Comparison of ENCODE assay signal across 32 cellular contexts in genomic region chr6:141301779-141302178, GRCh38.
"Had no signal": no experiment of that assay in that cellular context is flagged by ENCODE, and none has a peak within 500 bp of the region (broad histone marks: within the 10 kb centered on the region; RNA-seq: fewer than 3 reads in every experiment).

No MANE protein-coding gene starts in this region.

- ATAC-seq: activated CD4-positive, CD25-positive, alpha-beta regulatory T cell treated with anti-CD3 and anti-CD28 coated beads, Interleukin-2, amount 50 U/mL, for 24 hours; foreskin keratinocyte; heart right ventricle; left lung; lower lobe of right lung; natural killer cell; stimulated activated memory B cell treated with anti-CD40 and anti-IgM and Interleukin-4, amounts not matched to agents 10 μg/mL and 1 μg/mL and 100 μg/mL, for 72 hours; stimulated activated naive CD8-positive, alpha-beta T cell treated with anti-CD3 and anti-CD28 coated beads, Interleukin-15, amount 100 ng/mL, for 72 hours; T-helper 17 cell; upper lobe of right lung had no signal

- FAIRE-seq: colon had no signal

- DNase-seq: activated CD4-positive, alpha-beta memory T cell treated with anti-CD3 and anti-CD28 coated beads for 36 hours; activated CD4-positive, alpha-beta T cell treated with anti-CD3 and anti-CD28 coated beads, Interleukin-2, amount 10 ng/mL, durations not matched to agents 24 days and 14 days; activated CD8-positive, alpha-beta memory T cell treated with anti-CD3 and anti-CD28 coated beads, Interleukin-2, amount 50 U/mL, for 48 hours; activated gamma-delta T cell; activated naive CD4-positive, alpha-beta T cell treated with anti-CD3 and anti-CD28 coated beads, Interleukin-2, amount 50 U/mL, for 16 hours; activated T-cell treated with anti-CD3 and anti-CD28 coated beads, Interleukin-2, amount 50 U/mL, for 24 hours; amygdala; dermis blood vessel endothelial cell; effector CD4-positive, alpha-beta T cell; esophagus squamous epithelium; foreskin keratinocyte; heart right ventricle; kidney glomerular epithelial cell; left lung; lower lobe of right lung; mesendoderm; natural killer cell; occipital lobe; psoas muscle; sigmoid colon; stimulated activated CD4-positive, alpha-beta T cell treated with anti-CD3 and anti-CD28 coated beads, Interleukin-1b, Interleukin-23, amount 100 ng/mL, for 48 hours; stimulated activated CD4-positive, alpha-beta T cell treated with anti-CD3 and anti-CD28 coated beads, Interleukin-4, amount 100 ng/mL, for 4 hours; stimulated activated CD8-positive, alpha-beta memory T cell treated with anti-CD3 and anti-CD28 coated beads, Interleukin-4, amount 100 ng/mL, for 48 hours; stimulated activated naive CD8-positive, alpha-beta T cell treated with anti-CD3 and anti-CD28 coated beads, Interleukin-15, amount 100 ng/mL, for 72 hours; substantia nigra; T-helper 17 cell; T1000; upper lobe of right lung; WERI-Rb-1 had no signal
